In genomic region chr10:26703974-26704373, GRCh38 we compare ENCODE assay signal across 6 cellular contexts.
"Had no signal": no experiment of that assay in that cellular context is flagged by ENCODE, and none has a peak within 500 bp of the region (broad histone marks: within the 10 kb centered on the region; RNA-seq: fewer than 3 reads in every experiment).

No MANE protein-coding gene starts in this region.

- H3K27ac ChIP-seq: HL-60 had no signal

- FAIRE-seq: HepG2, HTR-8/SVneo had no signal

- DNase-seq: IMR-90, KBM-7, KG1 had no signal

- ATAC-seq: HepG2 had no signal
